Comparison of ENCODE assay signal across 10 cellular contexts in genomic region chr4:186485621-186486062, GRCh38.
DNase-seq lines count a peak whose midpoint lies in the region; ATAC-seq and TF ChIP-seq lines count a peak whose summit lies in the region.
"Had no signal": no experiment of that assay in that cellular context is flagged by ENCODE, and none has a peak within 500 bp of the region (broad histone marks: within the 10 kb centered on the region; RNA-seq: fewer than 3 reads in every experiment).

No MANE protein-coding gene starts in this region.

- DNase-seq in G401 (ENCODE audit: low spot score) (peak; percentile 79), adipocyte (ENCODE audit: low read depth) (peak; percentile 51), skeletal muscle cell (ENCODE audit: low read depth) (no peak), NCI-H82 treated with DMSO at 0.1 percent for 48 hours (lab: John Stamatoyannopoulos, UW; ENCODE audit: unreplicated experiment) (no peak), kidney glomerular epithelial cell (lab: John Stamatoyannopoulos, UW) (no peak), GM13976 (ENCODE audit: low spot score) (no peak)
- no peak for DNase-seq in stimulated activated effector memory CD8-positive, alpha-beta T cell treated with anti-CD3 and anti-CD28 coated beads, Interleukin-12 subunit alpha, Interleukin-12 subunit beta, amount 100 ng/mL, for 72 hours (ENCODE audit: low spot score in 2 of 2)

- no peak for ATAC-seq in stimulated activated effector memory CD8-positive, alpha-beta T cell treated with anti-CD3 and anti-CD28 coated beads, Interleukin-12 subunit alpha, Interleukin-12 subunit beta, amount 100 ng/mL, for 72 hours
- ATAC-seq: left lung had no signal

- H3K36me3 Mint-ChIP-seq in stimulated activated effector memory CD8-positive, alpha-beta T cell treated with anti-CD3 and anti-CD28 coated beads, Interleukin-12 subunit alpha, Interleukin-12 subunit beta, amount 100 ng/mL, for 72 hours, result no peaks in the 10 kb centered on the region

- H3K9me3 Mint-ChIP-seq in stimulated activated effector memory CD8-positive, alpha-beta T cell treated with anti-CD3 and anti-CD28 coated beads, Interleukin-12 subunit alpha, Interleukin-12 subunit beta, amount 100 ng/mL, for 72 hours, result peaks cover 6% of the 10 kb centered on the region

- H3K36me3 ChIP-seq in adipocyte (ENCODE audit: control insufficient read depth, insufficient read depth, low read length, severe bottlenecking) (no peaks in the 10 kb centered on the region), iPS-18a (ENCODE audit: control insufficient read depth, low read depth, low read length) (no peaks in the 10 kb centered on the region)
- H3K36me3 ChIP-seq: HAP-1, left lung had no signal

- H3K9ac ChIP-seq in adipocyte (ENCODE audit: low read length) (no peak overlapping the region), iPS-18a (ENCODE audit: low read length) (peak overlapping the region; percentile 2)

- H3K27me3 ChIP-seq in adipocyte (replicated peaks; ENCODE audit: control insufficient read depth, insufficient read depth, low read length), result peaks cover 15% of the 10 kb centered on the region
- peaks cover 9% of the 10 kb centered on the region for H3K27me3 ChIP-seq in iPS-18a (ENCODE audit: control insufficient read depth, insufficient read depth, low read length)

- H3K4me1 Mint-ChIP-seq in stimulated activated effector memory CD8-positive, alpha-beta T cell treated with anti-CD3 and anti-CD28 coated beads, Interleukin-12 subunit alpha, Interleukin-12 subunit beta, amount 100 ng/mL, for 72 hours, result no peaks in the 10 kb centered on the region

- H3K9me3 ChIP-seq in adipocyte (ENCODE audit: control insufficient read depth, low read length) (peaks cover 4% of the 10 kb centered on the region), iPS-18a (ENCODE audit: control insufficient read depth, low read depth, low read length) (no peaks in the 10 kb centered on the region)
- H3K9me3 ChIP-seq: HAP-1 had no signal

- H3K4me3 Mint-ChIP-seq in stimulated activated effector memory CD8-positive, alpha-beta T cell treated with anti-CD3 and anti-CD28 coated beads, Interleukin-12 subunit alpha, Interleukin-12 subunit beta, amount 100 ng/mL, for 72 hours, result no peak overlapping the region

- in situ Hi-C loops in G401 (cut with HindIII; ENCODE audit: low sequenced_read_pairs) (no loop called here), GM13976 (cut with MboI; ENCODE audit: low sequenced_read_pairs, unreplicated experiment) (no loop called here)

- H3K4me1 ChIP-seq in adipocyte (ENCODE audit: control insufficient read depth, insufficient read depth, low read length), result peaks cover 9% of the 10 kb centered on the region
- peaks cover 10% of the 10 kb centered on the region for H3K4me1 ChIP-seq in iPS-18a (ENCODE audit: control insufficient read depth, low read depth, low read length)
- H3K4me1 ChIP-seq: HAP-1, left lung had no signal

- peak overlapping the region; percentile 67 for H3K4me3 ChIP-seq in adipocyte (ENCODE audit: low read length)
- peak overlapping the region; percentile 45 for H3K4me3 ChIP-seq in iPS-18a (ENCODE audit: low read length)
- peak overlapping the region; percentile 32 for H3K4me3 ChIP-seq in skeletal muscle cell (ENCODE audit: low read depth, low read length)
- H3K4me3 ChIP-seq: HAP-1, left lung had no signal

- H3K27ac ChIP-seq in iPS-18a (ENCODE audit: low read length), result no peak overlapping the region
- H3K27ac ChIP-seq: left lung had no signal

- no peak overlapping the region for H3K27ac Mint-ChIP-seq in stimulated activated effector memory CD8-positive, alpha-beta T cell treated with anti-CD3 and anti-CD28 coated beads, Interleukin-12 subunit alpha, Interleukin-12 subunit beta, amount 100 ng/mL, for 72 hours

- TF ChIP-seq CTCF in GM13976 (IDR thresholded peaks at IDR 0.05; ENCODE audit: borderline replicate concordance, control extremely low read depth, extremely low read depth, insufficient read depth, missing control alignments), result no peak

Comparison
In these comparisons a context has a peak if more than half of its experiments do, and no peak if none do; other contexts are left out.
1. DNase-seq: peak in G401 (single experiment) and adipocyte (single experiment); none in skeletal muscle cell (single experiment), stimulated activated effector memory CD8-positive, alpha-beta T cell treated with anti-CD3 and anti-CD28 coated beads, Interleukin-12 subunit alpha, Interleukin-12 subunit beta, amount 100 ng/mL, for 72 hours (0 of 2), NCI-H82 treated with DMSO at 0.1 percent for 48 hours (single experiment), kidney glomerular epithelial cell (single experiment) and GM13976 (single experiment).
2. Peak in every context shown above with its lines, with median percentiles within 50 percentile points of each other: H3K4me3 ChIP-seq.